Comparison of ENCODE assay signal across 8 cellular contexts in genomic region chrX:102768984-102769761, GRCh38. TPM values are rescaled to one million over a fixed set of nuclear protein-coding genes. Genes with fewer than 3 reads are reported as not detected.
DNase-seq lines count a peak whose midpoint lies in the region; ATAC-seq and TF ChIP-seq lines count a peak whose summit lies in the region.

No MANE protein-coding gene starts in this region.

- peak; percentile 92 for DNase-seq in NCI-H1694 (lab: John Stamatoyannopoulos, UW)
- peak; percentile 76 for DNase-seq in T-helper 2 cell treated with Interferon-gamma antibody and Interleukin-4, amounts not matched to agents 5 μg/mL and 100 μg/mL, for 36 hours (ENCODE audit: low spot score)
- peak; percentile 89 for DNase-seq in astrocyte of the spinal cord (ENCODE audit: low read depth, low spot score)
- peak; percentile 52 for DNase-seq in iPS DF 19.7 (ENCODE audit: low read depth, low spot score)
- DNase-seq in sciatic nerve (ENCODE audit: low spot score) = peak; percentile 79
- DNase-seq in mesenteric fat pad (ENCODE audit: low spot score) = no peak

- peaks cover 7% of the 10 kb centered on the region for H3K4me1 Mint-ChIP-seq in T-helper 2 cell treated with Interferon-gamma antibody and Interleukin-4, amounts not matched to agents 5 μg/mL and 100 μg/mL, for 36 hours (ENCODE audit: low read depth)

- ATAC-seq in GM18505 (IDR thresholded peaks at IDR 0.05; ENCODE audit: unreplicated experiment) (peak; percentile 93), HG02885 (IDR thresholded peaks at IDR 0.05; ENCODE audit: poor library complexity, unreplicated experiment) (peak; percentile 95), sciatic nerve (peak; percentile 93)

- peak overlapping the region; percentile 99 for H3K27ac Mint-ChIP-seq in T-helper 2 cell treated with Interferon-gamma antibody and Interleukin-4, amounts not matched to agents 5 μg/mL and 100 μg/mL, for 36 hours

- peaks cover 2% of the 10 kb centered on the region for H3K36me3 Mint-ChIP-seq in T-helper 2 cell treated with Interferon-gamma antibody and Interleukin-4, amounts not matched to agents 5 μg/mL and 100 μg/mL, for 36 hours (ENCODE audit: low read depth)

- no peak for TF ChIP-seq CTCF in astrocyte of the spinal cord (IDR thresholded peaks at IDR 0.05; ENCODE audit: low read depth, low read length)

- in situ Hi-C loops in astrocyte of the spinal cord (cut with HindIII; ENCODE audit: low sequenced_read_pairs) = no loop called here

- H3K4me3 ChIP-seq in astrocyte of the spinal cord (ENCODE audit: low read depth, low read length) = peak overlapping the region; percentile 69

- no peaks in the 10 kb centered on the region for H3K27me3 Mint-ChIP-seq in T-helper 2 cell treated with Interferon-gamma antibody and Interleukin-4, amounts not matched to agents 5 μg/mL and 100 μg/mL, for 36 hours (ENCODE audit: low read depth)

- intact Hi-C loops in sciatic nerve (cut with DNase I) = no loop called here

- H3K4me3 Mint-ChIP-seq in T-helper 2 cell treated with Interferon-gamma antibody and Interleukin-4, amounts not matched to agents 5 μg/mL and 100 μg/mL, for 36 hours = peak overlapping the region; percentile 99

- H3K9me3 Mint-ChIP-seq in T-helper 2 cell treated with Interferon-gamma antibody and Interleukin-4, amounts not matched to agents 5 μg/mL and 100 μg/mL, for 36 hours = no peaks in the 10 kb centered on the region

- peak; percentile 59 for TF ChIP-seq POLR2A in GM18505 (IDR thresholded peaks at IDR 0.05; ENCODE audit: borderline replicate concordance, extremely low read depth, insufficient read depth, insufficient read length)

RNA-seq across cellular contexts. Expression of gene GPRASP3, which starts 48.6 kb away (rescaled TPM):
- total RNA-seq in sciatic nerve (7.4 TPM), mesenteric fat pad (4.6 TPM)

RNA-seq across cellular contexts. Expression of gene GPRASP2, which starts 56.9 kb away (rescaled TPM):
- total RNA-seq in sciatic nerve (14.4 TPM), mesenteric fat pad (5.5 TPM)
